In genomic region chr18:35407871-35408481, GRCh38 we compare ENCODE assay signal across 8 cellular contexts. TPM values are rescaled to one million over a fixed set of nuclear protein-coding genes. Genes with fewer than 3 reads are reported as not detected.
DNase-seq lines count a peak whose midpoint lies in the region; ATAC-seq and TF ChIP-seq lines count a peak whose summit lies in the region.

No MANE protein-coding gene starts in this region.

- H3K27me3 Mint-ChIP-seq in progenitor cell of endocrine pancreas, result peaks cover 18% of the 10 kb centered on the region

- H3K4me3 ChIP-seq in Jurkat, Clone E6-1 (ENCODE audit: low read length), result no peak overlapping the region

- no peak overlapping the region for H3K4me3 Mint-ChIP-seq in progenitor cell of endocrine pancreas (ENCODE audit: low read depth)

- H3K4me1 Mint-ChIP-seq in progenitor cell of endocrine pancreas (ENCODE audit: low read depth), result peaks cover 2% of the 10 kb centered on the region

- TF ChIP-seq CTCF in GM20000 (IDR thresholded peaks at IDR 0.05; ENCODE audit: extremely low read depth, missing control alignments) (peak; percentile 38), progenitor cell of endocrine pancreas (IDR thresholded peaks at IDR 0.05; ENCODE audit: unreplicated experiment) (peak; percentile 89)

- no peak overlapping the region for H3K27ac Mint-ChIP-seq in progenitor cell of endocrine pancreas

- H3K36me3 Mint-ChIP-seq in progenitor cell of endocrine pancreas (ENCODE audit: insufficient read depth), result no peaks in the 10 kb centered on the region

- ATAC-seq in HG03159 (IDR thresholded peaks at IDR 0.05; ENCODE audit: unreplicated experiment), result no peak

- H3K9me3 Mint-ChIP-seq in progenitor cell of endocrine pancreas (ENCODE audit: low read depth), result peaks cover 7% of the 10 kb centered on the region

- DNase-seq in DMS114 treated with DMSO at 0.1 percent for 48 hours (lab: John Stamatoyannopoulos, UW; ENCODE audit: unreplicated experiment), result peak; percentile 71
- DNase-seq in GM20000 (ENCODE audit: low spot score), result peak; percentile 61
- DNase-seq in Jurkat, Clone E6-1 (ENCODE audit: low read depth, low spot score), result peak; percentile 62
- DNase-seq in NOMO-1 (lab: John Stamatoyannopoulos, UW; ENCODE audit: unreplicated experiment in 2 of 2), result peak; percentile 52 to 79
- DNase-seq in activated gamma-delta T cell treated with anti-CD3 and anti-CD28 coated beads, Interleukin-2, amount 50 U/mL, for 16 hours (ENCODE audit: low read depth), result peak; percentile 26
- DNase-seq in glomerular endothelial cell (ENCODE audit: extremely low read depth, low read depth, low spot score), result peak; percentile 61
- DNase-seq in progenitor cell of endocrine pancreas (ENCODE audit: low spot score, unreplicated experiment), result no peak

RNA-seq across cellular contexts. Expression of gene ZNF396, which starts 30.8 kb away (rescaled TPM):
- polyA plus RNA-seq in Jurkat, Clone E6-1 (2012; ENCODE audit: insufficient read depth, insufficient read length), result 2.3 TPM
- total RNA-seq in glomerular endothelial cell (0.23 and 0.53 TPM in 2 replicates), progenitor cell of endocrine pancreas (4.5 and 5.9 TPM in 2 replicates)
